In genomic region chr4:47485047-47485692, GRCh38 we compare ENCODE assay signal across 8 cellular contexts. TPM values are rescaled to one million over a fixed set of nuclear protein-coding genes. Genes with fewer than 3 reads are reported as not detected.
A peak's percentile ranks its signal among the peaks of the same experiment; 100 is the strongest.
DNase-seq lines count a peak whose midpoint lies in the region; ATAC-seq and TF ChIP-seq lines count a peak whose summit lies in the region.

Gene ATP10D (plus strand): TSS chr4:47485275. CDS start chr4:47512541, 27,266 bp downstream.

- peak within 1 kb of the TSS; percentile 87 for H3K27ac ChIP-seq in ACC112 (ENCODE audit: low read depth, low read length)
- peak within 1 kb of the TSS; percentile 90 for H3K27ac ChIP-seq in caudate nucleus (ENCODE audit: low read depth, low read length)
- peak within 1 kb of the TSS; percentile 81 for H3K27ac ChIP-seq in smooth muscle cell (ENCODE audit: low read depth)

- H3K4me1 ChIP-seq in ACC112 (ENCODE audit: control insufficient read depth, insufficient read depth, low read length, unreplicated experiment) (peaks cover 20% of the 10 kb centered on the region), smooth muscle cell (ENCODE audit: low read depth) (no peaks in the 10 kb centered on the region)

- CTCF ChIA-PET in WTC11 (lab: Charles Lee) = interaction anchor here (0.6 to 2.4 kb wide), 4 partner anchors 22 to 547 kb away, joined by 3 to 21 read pairs (median 3); partner anchors contain the start of gene COMMD8

- H3K4me1 Mint-ChIP-seq in WTC11 = peaks cover 17% of the 10 kb centered on the region
- peaks cover 27 to 45% of the 10 kb centered on the region in 2 donors for H3K4me1 Mint-ChIP-seq in immature natural killer cell

- peak within 1 kb of the TSS; percentile 97 for H3K4me3 Mint-ChIP-seq in WTC11
- peak within 1 kb of the TSS; percentile 97 to 100 (median 98) for H3K4me3 Mint-ChIP-seq in immature natural killer cell

- H3K27me3 ChIP-seq in ACC112 (ENCODE audit: insufficient read depth, low read length) (no peaks in the 10 kb centered on the region), smooth muscle cell (ENCODE audit: low read depth) (no peaks in the 10 kb centered on the region)

- H3K27me3 Mint-ChIP-seq in WTC11 (ENCODE audit: low read depth) (peaks cover 12% of the 10 kb centered on the region), immature natural killer cell (ENCODE audit: low read depth in 3 of 3) (peaks cover 0 to 7% (median 2%) of the 10 kb centered on the region in 3 donors)

- DNase-seq in NCI-H2171 treated with DMSO at 0.1 percent for 48 hours (lab: John Stamatoyannopoulos, UW) = peak; percentile 70
- DNase-seq in WTC11 (ENCODE audit: low spot score) = peak; percentile 95
- DNase-seq in caudate nucleus (lab: John Stamatoyannopoulos, UW) = peak; percentile 29 to 96 (median 91)
- DNase-seq in immature natural killer cell = peak; percentile 77 to 82 (median 82)
- DNase-seq in smooth muscle cell (lab: John Stamatoyannopoulos, UW; ENCODE audit: unreplicated experiment) = peak; percentile 73

- H3F3A ChIP-seq in smooth muscle cell (ENCODE audit: low read depth) = no peaks in the 10 kb centered on the region

- H3K4me2 ChIP-seq in smooth muscle cell = peak within 1 kb of the TSS; percentile 90

- H3K79me2 ChIP-seq in ACC112 (ENCODE audit: control insufficient read depth, insufficient read depth, low read length, unreplicated experiment) (peaks cover 31% of the 10 kb centered on the region), smooth muscle cell (ENCODE audit: low read depth) (peaks cover 13% of the 10 kb centered on the region)

- H3K4me3 ChIP-seq in ACC112 (ENCODE audit: low read depth, low read length) (peak within 1 kb of the TSS; percentile 91), smooth muscle cell (peak within 1 kb of the TSS; percentile 65)

- H2AFZ ChIP-seq in ACC112 (ENCODE audit: low read length, unreplicated experiment) (peak within 1 kb of the TSS; percentile 89), smooth muscle cell (ENCODE audit: low read depth) (peak within 1 kb of the TSS; percentile 84)

- ATAC-seq in GM18867 (IDR thresholded peaks at IDR 0.05; ENCODE audit: unreplicated experiment) = peak; percentile 96
- peak; percentile 95 for ATAC-seq in HG03097 (IDR thresholded peaks at IDR 0.05; ENCODE audit: low FRiP score, unreplicated experiment)
- ATAC-seq in WTC11 = peak; percentile 100

- H3K36me3 Mint-ChIP-seq in WTC11 (no peaks in the 10 kb centered on the region), immature natural killer cell (no peaks in the 10 kb centered on the region)

- H4K20me1 ChIP-seq in smooth muscle cell (ENCODE audit: low read depth) = no peaks in the 10 kb centered on the region

- H3K9ac ChIP-seq in smooth muscle cell (ENCODE audit: low read depth) = peak within 1 kb of the TSS; percentile 84

- POLR2A ChIA-PET in WTC11 (lab: Charles Lee) = interaction anchor here (0.5 to 2.6 kb wide), 3 partner anchors 22 to 1007 kb away, joined by 3 to 10 read pairs (median 4); partner anchors contain the start of gene COMMD8

- H3K9me3 Mint-ChIP-seq in WTC11 (peaks cover 7% of the 10 kb centered on the region), immature natural killer cell (peaks cover 0 to 5% (median 0%) of the 10 kb centered on the region in 6 donors)

- H3K9me3 ChIP-seq in smooth muscle cell (replicated peaks; ENCODE audit: low read depth) = no peaks in the 10 kb centered on the region

- H3K36me3 ChIP-seq in ACC112 (ENCODE audit: insufficient read depth, low read length) (no peaks in the 10 kb centered on the region), smooth muscle cell (ENCODE audit: low read depth) (no peaks in the 10 kb centered on the region)

- no peak for TF ChIP-seq CTCF in WTC11 (IDR thresholded peaks at IDR 0.05)
- TF ChIP-seq CTCF in smooth muscle cell (IDR thresholded peaks at IDR 0.05; ENCODE audit: borderline replicate concordance, insufficient read depth, poor library complexity, severe bottlenecking) = no peak

- under 1% methylated on average over 33 of the region's 34 CpGs for WGBS in smooth muscle cell (ENCODE audit: low lambda C conversion rate)

- H3K27ac Mint-ChIP-seq in WTC11 = peak within 1 kb of the TSS; percentile 98
- H3K27ac Mint-ChIP-seq in immature natural killer cell = peak within 1 kb of the TSS; percentile 95 to 99 (median 98)

TF ChIP-seq in WTC11, 78 proteins besides CTCF, POLR2A, EP300 and RAD21 (continues in another document):
- TF ChIP-seq, protein P1, sequence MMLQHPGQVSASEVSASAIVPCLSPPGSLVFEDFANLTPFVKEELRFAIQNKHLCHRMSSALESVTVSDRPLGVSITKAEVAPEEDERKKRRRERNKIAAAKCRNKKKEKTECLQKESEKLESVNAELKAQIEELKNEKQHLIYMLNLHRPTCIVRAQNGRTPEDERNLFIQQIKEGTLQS (CRISPR knock-in tag; conservative IDR thresholded peaks at IDR 0.05) = no peak
- no peak for TF ChIP-seq ETV6 (CRISPR knock-in tag; IDR thresholded peaks at IDR 0.05)
- TF ChIP-seq ZNF232 (CRISPR knock-in tag; IDR thresholded peaks at IDR 0.05) = 0 out of 2 replicates have a peak, but pooled peaks have one; percentile 50
- TF ChIP-seq ZNF317 (CRISPR knock-in tag; IDR thresholded peaks at IDR 0.05; ENCODE audit: borderline replicate concordance, low read depth) = no peak
- TF ChIP-seq, protein P2, sequence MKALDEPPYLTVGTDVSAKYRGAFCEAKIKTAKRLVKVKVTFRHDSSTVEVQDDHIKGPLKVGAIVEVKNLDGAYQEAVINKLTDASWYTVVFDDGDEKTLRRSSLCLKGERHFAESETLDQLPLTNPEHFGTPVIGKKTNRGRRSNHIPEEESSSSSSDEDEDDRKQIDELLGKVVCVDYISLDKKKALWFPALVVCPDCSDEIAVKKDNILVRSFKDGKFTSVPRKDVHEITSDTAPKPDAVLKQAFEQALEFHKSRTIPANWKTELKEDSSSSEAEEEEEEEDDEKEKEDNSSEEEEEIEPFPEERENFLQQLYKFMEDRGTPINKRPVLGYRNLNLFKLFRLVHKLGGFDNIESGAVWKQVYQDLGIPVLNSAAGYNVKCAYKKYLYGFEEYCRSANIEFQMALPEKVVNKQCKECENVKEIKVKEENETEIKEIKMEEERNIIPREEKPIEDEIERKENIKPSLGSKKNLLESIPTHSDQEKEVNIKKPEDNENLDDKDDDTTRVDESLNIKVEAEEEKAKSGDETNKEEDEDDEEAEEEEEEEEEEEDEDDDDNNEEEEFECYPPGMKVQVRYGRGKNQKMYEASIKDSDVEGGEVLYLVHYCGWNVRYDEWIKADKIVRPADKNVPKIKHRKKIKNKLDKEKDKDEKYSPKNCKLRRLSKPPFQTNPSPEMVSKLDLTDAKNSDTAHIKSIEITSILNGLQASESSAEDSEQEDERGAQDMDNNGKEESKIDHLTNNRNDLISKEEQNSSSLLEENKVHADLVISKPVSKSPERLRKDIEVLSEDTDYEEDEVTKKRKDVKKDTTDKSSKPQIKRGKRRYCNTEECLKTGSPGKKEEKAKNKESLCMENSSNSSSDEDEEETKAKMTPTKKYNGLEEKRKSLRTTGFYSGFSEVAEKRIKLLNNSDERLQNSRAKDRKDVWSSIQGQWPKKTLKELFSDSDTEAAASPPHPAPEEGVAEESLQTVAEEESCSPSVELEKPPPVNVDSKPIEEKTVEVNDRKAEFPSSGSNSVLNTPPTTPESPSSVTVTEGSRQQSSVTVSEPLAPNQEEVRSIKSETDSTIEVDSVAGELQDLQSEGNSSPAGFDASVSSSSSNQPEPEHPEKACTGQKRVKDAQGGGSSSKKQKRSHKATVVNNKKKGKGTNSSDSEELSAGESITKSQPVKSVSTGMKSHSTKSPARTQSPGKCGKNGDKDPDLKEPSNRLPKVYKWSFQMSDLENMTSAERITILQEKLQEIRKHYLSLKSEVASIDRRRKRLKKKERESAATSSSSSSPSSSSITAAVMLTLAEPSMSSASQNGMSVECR (CRISPR knock-in tag; IDR thresholded peaks at IDR 0.05; ENCODE audit: borderline replicate concordance) = no peak
- TF ChIP-seq, protein P3, sequence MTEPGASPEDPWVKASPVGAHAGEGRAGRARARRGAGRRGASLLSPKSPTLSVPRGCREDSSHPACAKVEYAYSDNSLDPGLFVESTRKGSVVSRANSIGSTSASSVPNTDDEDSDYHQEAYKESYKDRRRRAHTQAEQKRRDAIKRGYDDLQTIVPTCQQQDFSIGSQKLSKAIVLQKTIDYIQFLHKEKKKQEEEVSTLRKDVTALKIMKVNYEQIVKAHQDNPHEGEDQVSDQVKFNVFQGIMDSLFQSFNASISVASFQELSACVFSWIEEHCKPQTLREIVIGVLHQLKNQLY (CRISPR knock-in tag; IDR thresholded peaks at IDR 0.05) = no peak
- TF ChIP-seq SMAD4 (CRISPR knock-in tag; IDR thresholded peaks at IDR 0.05) = no peak
- TF ChIP-seq, protein P4, sequence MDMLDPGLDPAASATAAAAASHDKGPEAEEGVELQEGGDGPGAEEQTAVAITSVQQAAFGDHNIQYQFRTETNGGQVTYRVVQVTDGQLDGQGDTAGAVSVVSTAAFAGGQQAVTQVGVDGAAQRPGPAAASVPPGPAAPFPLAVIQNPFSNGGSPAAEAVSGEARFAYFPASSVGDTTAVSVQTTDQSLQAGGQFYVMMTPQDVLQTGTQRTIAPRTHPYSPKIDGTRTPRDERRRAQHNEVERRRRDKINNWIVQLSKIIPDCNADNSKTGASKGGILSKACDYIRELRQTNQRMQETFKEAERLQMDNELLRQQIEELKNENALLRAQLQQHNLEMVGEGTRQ (CRISPR knock-in tag; IDR thresholded peaks at IDR 0.05) = no peak; the same call in 1 of the 2 replicates
- no peak for TF ChIP-seq CREB1 (CRISPR knock-in tag; IDR thresholded peaks at IDR 0.05)
- no peak for TF ChIP-seq ZNF671 (CRISPR knock-in tag; IDR thresholded peaks at IDR 0.05)
- TF ChIP-seq GTF2I (CRISPR knock-in tag; conservative IDR thresholded peaks at IDR 0.05) = no peak
- no peak for TF ChIP-seq ERG (CRISPR knock-in tag; IDR thresholded peaks at IDR 0.05)
- no peak for TF ChIP-seq KAT7 (CRISPR knock-in tag; IDR thresholded peaks at IDR 0.05; ENCODE audit: borderline replicate concordance)

RNA-seq across cellular contexts. Expression of gene ATP10D, which starts in this region (rescaled TPM):
- 3.1 to 4.6 TPM (median 4.6 TPM) in 3 replicates for total RNA-seq in WTC11 (2021)
- 10 to 100 TPM; 13.5 to 23.9 (median 16.8) TPM for polyA plus RNA-seq in immature natural killer cell
- 28.4 and 29.6 TPM in 2 replicates for total RNA-seq in smooth muscle cell
- 8.6 and 9.2 TPM in 2 replicates for polyA plus RNA-seq in smooth muscle cell

Comparison
In these comparisons a context has a peak if more than half of its experiments do, and no peak if none do; other contexts are left out.
1. Peak in every context shown above with its lines: DNase-seq, ATAC-seq, H3K4me3 ChIP-seq and H3K27ac ChIP-seq.